In the genomic region with DNA sequence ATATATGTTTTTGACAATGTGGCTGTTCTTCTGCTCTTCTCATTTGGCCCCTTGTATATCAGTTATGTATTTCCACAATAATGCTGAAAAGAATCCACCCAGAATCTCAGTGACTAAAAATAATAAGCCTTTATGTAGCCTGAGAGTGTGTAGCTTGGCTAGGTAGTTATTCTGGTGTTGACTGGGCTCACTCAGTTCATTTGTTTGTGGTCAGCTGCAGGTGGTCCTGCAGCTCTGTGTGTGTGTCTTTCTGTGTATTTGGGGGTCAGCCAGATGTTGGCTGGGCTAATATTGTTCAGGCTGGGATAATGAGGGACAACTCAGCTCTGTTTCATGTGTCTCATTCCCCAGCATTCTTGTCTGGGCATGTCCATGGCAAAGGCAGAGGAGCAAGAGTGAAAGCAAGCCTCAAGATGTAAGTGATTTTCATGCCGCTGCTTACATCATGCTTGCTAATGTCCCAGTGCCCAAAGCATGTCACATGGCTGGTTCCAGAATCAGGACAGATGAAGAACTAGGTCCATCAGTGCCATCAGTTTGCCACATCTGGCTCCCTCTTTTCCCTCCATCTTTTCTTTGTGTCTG, we compare ENCODE assay signal across 15 cellular contexts.
DNase-seq lines count a peak whose midpoint lies in the region; ATAC-seq, FAIRE-seq and TF ChIP-seq lines count a peak whose summit lies in the region.
"Had no signal": no experiment of that assay in that cellular context is flagged by ENCODE, and none has a peak within 500 bp of the region (broad histone marks: within the 10 kb centered on the region; RNA-seq: fewer than 3 reads in every experiment).

No MANE protein-coding gene starts in this region.

- H3K4me3 Mint-ChIP-seq in CD4-positive, alpha-beta memory T cell: no peak overlapping the region
- H3K4me3 Mint-ChIP-seq: activated B cell treated with CpG ODN at 0.5 μM for 24 hours; activated naive CD4-positive, alpha-beta T cell treated with anti-CD3 and anti-CD28 coated beads, Interleukin-2, amount 10 ng/mL, durations not matched to agents 7 days and 5 days; nephron had no signal

- H3K27me3 Mint-ChIP-seq in CD4-positive, alpha-beta memory T cell: peaks cover 0 to 2% of the 10 kb centered on the region in 2 donors
- H3K27me3 Mint-ChIP-seq: activated B cell treated with CpG ODN at 0.5 μM for 24 hours; activated naive CD4-positive, alpha-beta T cell treated with anti-CD3 and anti-CD28 coated beads, Interleukin-2, amount 10 ng/mL, durations not matched to agents 7 days and 5 days had no signal

- no peak overlapping the region for H3K4me3 ChIP-seq in bronchial epithelial cell (ENCODE audit: low read depth, low read length)
- no peak overlapping the region for H3K4me3 ChIP-seq in CD4-positive, alpha-beta memory T cell (ENCODE audit: low read length in 2 of 2)
- H3K4me3 ChIP-seq: BLaER1 treated with 17β-estradiol and CSF1 and Interleukin-3, amounts not matched to agents 10 nM and 100 nM had no signal

- no peak overlapping the region for H3K27ac ChIP-seq in CD4-positive, alpha-beta memory T cell (ENCODE audit: low read depth, low read length)
- H3K27ac ChIP-seq: BLaER1 treated with 17β-estradiol and CSF1 and Interleukin-3, amounts not matched to agents 10 nM and 100 nM had no signal

- CTCF ChIA-PET in CD4-positive, alpha-beta memory T cell (lab: Charles Lee; ENCODE audit: partially characterized antibody): no interaction called here

- no peaks in the 10 kb centered on the region for H3K36me3 Mint-ChIP-seq in CD4-positive, alpha-beta memory T cell
- H3K36me3 Mint-ChIP-seq: activated naive CD4-positive, alpha-beta T cell treated with anti-CD3 and anti-CD28 coated beads, Interleukin-2, amount 10 ng/mL, durations not matched to agents 7 days and 5 days had no signal

- no peaks in the 10 kb centered on the region for H3K9me3 Mint-ChIP-seq in CD4-positive, alpha-beta memory T cell
- H3K9me3 Mint-ChIP-seq: activated B cell treated with CpG ODN at 0.5 μM for 24 hours; activated naive CD4-positive, alpha-beta T cell treated with anti-CD3 and anti-CD28 coated beads, Interleukin-2, amount 10 ng/mL, durations not matched to agents 7 days and 5 days; nephron had no signal

- POLR2A ChIA-PET in CD4-positive, alpha-beta memory T cell (lab: Charles Lee; ENCODE audit: partially characterized antibody): no interaction called here

- no peak for TF ChIP-seq CTCF in bronchial epithelial cell (IDR thresholded peaks at IDR 0.05; ENCODE audit: insufficient read depth, low read length, severe bottlenecking)

- no peak overlapping the region for H3K27ac Mint-ChIP-seq in CD4-positive, alpha-beta memory T cell
- H3K27ac Mint-ChIP-seq: activated B cell treated with CpG ODN at 0.5 μM for 24 hours; activated naive CD4-positive, alpha-beta T cell treated with anti-CD3 and anti-CD28 coated beads, Interleukin-2, amount 10 ng/mL, durations not matched to agents 7 days and 5 days; nephron had no signal

- H3K4me1 Mint-ChIP-seq in CD4-positive, alpha-beta memory T cell: no peaks in the 10 kb centered on the region
- H3K4me1 Mint-ChIP-seq: activated B cell treated with CpG ODN at 0.5 μM for 24 hours; activated naive CD4-positive, alpha-beta T cell treated with anti-CD3 and anti-CD28 coated beads, Interleukin-2, amount 10 ng/mL, durations not matched to agents 7 days and 5 days; nephron had no signal

- no peaks in the 10 kb centered on the region for H3K9me3 ChIP-seq in CD4-positive, alpha-beta memory T cell (ENCODE audit: control insufficient read depth in 1 of 2, low read length in 2 of 2)
- H3K9me3 ChIP-seq: BLaER1 treated with 17β-estradiol and CSF1 and Interleukin-3, amounts not matched to agents 10 nM and 100 nM had no signal

- H3K27me3 ChIP-seq in bronchial epithelial cell (ENCODE audit: control insufficient read depth, insufficient read depth, low read length): no peaks in the 10 kb centered on the region
- no peaks in the 10 kb centered on the region for H3K27me3 ChIP-seq in CD4-positive, alpha-beta memory T cell (ENCODE audit: insufficient read depth, low read length)
- H3K27me3 ChIP-seq: BLaER1 treated with 17β-estradiol and CSF1 and Interleukin-3, amounts not matched to agents 10 nM and 100 nM had no signal

- H3K4me1 ChIP-seq in CD4-positive, alpha-beta memory T cell (ENCODE audit: insufficient read depth, low read length): no peaks in the 10 kb centered on the region
- H3K4me1 ChIP-seq: BLaER1 treated with 17β-estradiol and CSF1 and Interleukin-3, amounts not matched to agents 10 nM and 100 nM had no signal

- no peaks in the 10 kb centered on the region for H3K36me3 ChIP-seq in bronchial epithelial cell (ENCODE audit: control insufficient read depth, insufficient read depth, low read length)
- H3K36me3 ChIP-seq in CD4-positive, alpha-beta memory T cell (ENCODE audit: insufficient read depth, low read length): no peaks in the 10 kb centered on the region
- H3K36me3 ChIP-seq: BLaER1 treated with 17β-estradiol and CSF1 and Interleukin-3, amounts not matched to agents 10 nM and 100 nM had no signal

- peak; percentile 99 for FAIRE-seq in bronchial epithelial cell (lab: Jason Lieb, UNC)
- FAIRE-seq: RCC 7860 had no signal

- peak; percentile 90 for DNase-seq in bronchial epithelial cell (ENCODE audit: low read depth)
- no peak for DNase-seq in NCI-H524 (lab: John Stamatoyannopoulos, UW)
- no peak for DNase-seq in NCI-H2196 treated with DMSO at 0.1 percent for 48 hours (lab: John Stamatoyannopoulos, UW; ENCODE audit: unreplicated experiment)
- no peak for DNase-seq in CD4-positive, alpha-beta memory T cell
- DNase-seq: activated B cell treated with CpG ODN at 0.5 μM for 24 hours; activated naive CD4-positive, alpha-beta T cell treated with anti-CD3 and anti-CD28 coated beads, Interleukin-2, amount 10 ng/mL, durations not matched to agents 7 days and 5 days; effector CD8-positive, alpha-beta T cell; stimulated activated CD4-positive, alpha-beta T cell treated with anti-CD3 and anti-CD28 coated beads, Interleukin-1b, Interleukin-23, amount 100 ng/mL, for 48 hours had no signal

- ATAC-seq in GM18498 (IDR thresholded peaks at IDR 0.05; ENCODE audit: unreplicated experiment) (peak; percentile 73), GM21717 (IDR thresholded peaks at IDR 0.05; ENCODE audit: unreplicated experiment) (peak; percentile 74), HG03521 (IDR thresholded peaks at IDR 0.05; ENCODE audit: unreplicated experiment) (peak; percentile 64), GM18861 (IDR thresholded peaks at IDR 0.05; ENCODE audit: unreplicated experiment) (no peak)

- intact Hi-C loops in CD4-positive, alpha-beta memory T cell (cut with micrococcal nuclease): no loop called here
